In the genomic region with DNA sequence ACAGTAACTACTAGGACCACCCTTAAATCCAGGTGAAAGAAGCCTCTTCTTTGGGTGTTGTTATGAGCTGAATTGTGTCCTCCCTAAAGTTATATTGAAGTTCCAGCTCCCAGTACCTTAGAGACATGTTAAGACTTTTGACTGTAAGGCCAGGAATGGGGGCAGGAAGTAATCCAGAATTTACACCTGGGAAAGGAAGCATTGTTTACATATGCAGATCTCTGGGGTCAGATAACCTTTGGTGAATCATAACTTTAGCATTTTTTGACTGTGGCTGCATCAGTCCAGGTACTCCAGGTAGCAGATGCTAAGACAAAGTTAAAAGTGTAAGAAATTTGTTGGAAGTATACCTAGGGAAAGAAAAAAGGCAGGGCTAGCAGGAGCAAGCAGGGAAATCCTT, we compare ENCODE assay signal across 19 cellular contexts.
"Had no signal": no experiment of that assay in that cellular context is flagged by ENCODE, and none has a peak within 500 bp of the region (broad histone marks: within the 10 kb centered on the region; RNA-seq: fewer than 3 reads in every experiment).

No MANE protein-coding gene starts in this region.

- H3K27me3 ChIP-seq: brain microvascular endothelial cell, ovary, sigmoid colon, stomach, upper lobe of right lung had no signal

- H3K9me3 ChIP-seq: esophagus muscularis mucosa, ovary, sigmoid colon, stomach, upper lobe of right lung had no signal

- H3K4me3 ChIP-seq: esophagus muscularis mucosa, ovary, sigmoid colon, stomach, upper lobe of right lung had no signal

- ATAC-seq: activated T-cell treated with anti-CD3 and anti-CD28 coated beads, Interleukin-2, amount 50 U/mL, for 72 hours; left cardiac atrium; natural killer cell; stimulated activated effector memory CD8-positive, alpha-beta T cell treated with anti-CD3 and anti-CD28 coated beads, Interleukin-12 subunit alpha, Interleukin-12 subunit beta, amount 100 ng/mL, for 72 hours; upper lobe of right lung had no signal

- H3K27ac ChIP-seq: brain microvascular endothelial cell, esophagus muscularis mucosa, ovary, sigmoid colon, stomach, upper lobe of right lung had no signal

- H3K4me1 ChIP-seq: esophagus muscularis mucosa, sigmoid colon had no signal

- DNase-seq: activated CD4-positive, alpha-beta T cell treated with anti-CD3 and anti-CD28 coated beads, Interleukin-2, amount 10 ng/mL, durations not matched to agents 7 days and 5 days; activated CD8-positive, alpha-beta memory T cell treated with anti-CD3 and anti-CD28 coated beads for 24 hours; activated CD8-positive, alpha-beta memory T cell treated with anti-CD3 and anti-CD28 coated beads, Interleukin-2, amount 50 U/mL, for 48 hours; activated effector memory CD4-positive, alpha-beta T cell treated with anti-CD3 and anti-CD28 coated beads, Interleukin-2, amount 50 U/mL, for 16 hours; activated naive CD4-positive, alpha-beta T cell treated with anti-CD3 and anti-CD28 coated beads, Interleukin-2, amount 50 U/mL, for 16 hours; activated T-cell treated with anti-CD3 and anti-CD28 coated beads, Interleukin-2, amount 50 U/mL, for 72 hours; aorta; brain microvascular endothelial cell; cortex of kidney; left cardiac atrium; natural killer cell; ovary; sigmoid colon; stimulated activated CD4-positive, alpha-beta T cell treated with anti-CD3 and anti-CD28 coated beads, Interleukin-4, amount 100 ng/mL, for 24 hours; stomach; T-helper 9 cell; upper lobe of right lung had no signal

- H3K36me3 ChIP-seq: brain microvascular endothelial cell, esophagus muscularis mucosa, ovary, sigmoid colon, stomach, upper lobe of right lung had no signal
